1 cellular context compared by ENCODE assay signal in the genomic region with DNA sequence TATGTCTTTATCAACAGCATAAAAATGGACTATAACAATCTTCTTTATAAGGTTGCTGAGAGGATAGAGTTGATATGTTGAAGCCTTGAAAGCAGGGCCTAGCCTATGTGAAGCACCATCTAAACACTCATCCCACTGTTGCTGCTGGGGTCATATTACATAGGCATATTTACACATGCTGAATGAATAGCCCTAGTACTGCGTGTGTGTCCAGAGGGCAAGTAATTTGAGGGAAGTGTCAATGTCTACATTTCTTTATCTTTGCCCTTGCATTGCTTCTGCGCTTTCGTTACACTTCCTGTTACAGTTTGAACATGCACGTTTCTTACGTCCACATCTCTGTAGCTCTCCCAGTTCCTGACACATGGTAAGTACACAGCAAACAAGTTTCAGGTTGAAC.
TF ChIP-seq lines count a peak whose summit lies in the region.

No MANE protein-coding gene starts in this region.

TF ChIP-seq in HepG2, 621 proteins besides CTCF, POLR2A, EP300 and RAD21 (continued from another document and continues in another):
- TF ChIP-seq ZNF746 (CRISPR knock-in tag; IDR thresholded peaks at IDR 0.05) = no peak
- TF ChIP-seq GTF2F1 (IDR thresholded peaks at IDR 0.05; ENCODE audit: low read length) = no peak
- TF ChIP-seq, protein P1, sequence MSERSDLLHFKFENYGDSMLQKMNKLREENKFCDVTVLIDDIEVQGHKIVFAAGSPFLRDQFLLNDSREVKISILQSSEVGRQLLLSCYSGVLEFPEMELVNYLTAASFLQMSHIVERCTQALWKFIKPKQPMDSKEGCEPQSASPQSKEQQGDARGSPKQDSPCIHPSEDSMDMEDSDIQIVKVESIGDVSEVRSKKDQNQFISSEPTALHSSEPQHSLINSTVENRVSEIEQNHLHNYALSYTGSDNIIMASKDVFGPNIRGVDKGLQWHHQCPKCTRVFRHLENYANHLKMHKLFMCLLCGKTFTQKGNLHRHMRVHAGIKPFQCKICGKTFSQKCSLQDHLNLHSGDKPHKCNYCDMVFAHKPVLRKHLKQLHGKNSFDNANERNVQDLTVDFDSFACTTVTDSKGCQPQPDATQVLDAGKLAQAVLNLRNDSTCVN (CRISPR knock-in tag; IDR thresholded peaks at IDR 0.05; ENCODE audit: borderline replicate concordance) = no peak
- TF ChIP-seq, protein P2, sequence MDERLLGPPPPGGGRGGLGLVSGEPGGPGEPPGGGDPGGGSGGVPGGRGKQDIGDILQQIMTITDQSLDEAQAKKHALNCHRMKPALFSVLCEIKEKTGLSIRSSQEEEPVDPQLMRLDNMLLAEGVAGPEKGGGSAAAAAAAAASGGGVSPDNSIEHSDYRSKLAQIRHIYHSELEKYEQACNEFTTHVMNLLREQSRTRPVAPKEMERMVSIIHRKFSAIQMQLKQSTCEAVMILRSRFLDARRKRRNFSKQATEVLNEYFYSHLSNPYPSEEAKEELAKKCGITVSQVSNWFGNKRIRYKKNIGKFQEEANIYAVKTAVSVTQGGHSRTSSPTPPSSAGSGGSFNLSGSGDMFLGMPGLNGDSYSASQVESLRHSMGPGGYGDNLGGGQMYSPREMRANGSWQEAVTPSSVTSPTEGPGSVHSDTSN (CRISPR knock-in tag; IDR thresholded peaks at IDR 0.05) = no peak
- no peak for TF ChIP-seq ZNF296 (CRISPR knock-in tag; conservative IDR thresholded peaks at IDR 0.05)
- TF ChIP-seq, protein P3, sequence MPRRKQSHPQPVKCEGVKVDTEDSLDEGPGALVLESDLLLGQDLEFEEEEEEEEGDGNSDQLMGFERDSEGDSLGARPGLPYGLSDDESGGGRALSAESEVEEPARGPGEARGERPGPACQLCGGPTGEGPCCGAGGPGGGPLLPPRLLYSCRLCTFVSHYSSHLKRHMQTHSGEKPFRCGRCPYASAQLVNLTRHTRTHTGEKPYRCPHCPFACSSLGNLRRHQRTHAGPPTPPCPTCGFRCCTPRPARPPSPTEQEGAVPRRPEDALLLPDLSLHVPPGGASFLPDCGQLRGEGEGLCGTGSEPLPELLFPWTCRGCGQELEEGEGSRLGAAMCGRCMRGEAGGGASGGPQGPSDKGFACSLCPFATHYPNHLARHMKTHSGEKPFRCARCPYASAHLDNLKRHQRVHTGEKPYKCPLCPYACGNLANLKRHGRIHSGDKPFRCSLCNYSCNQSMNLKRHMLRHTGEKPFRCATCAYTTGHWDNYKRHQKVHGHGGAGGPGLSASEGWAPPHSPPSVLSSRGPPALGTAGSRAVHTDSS (CRISPR knock-in tag; conservative IDR thresholded peaks at IDR 0.05) = no peak
- TF ChIP-seq ZNF782 (CRISPR knock-in tag; IDR thresholded peaks at IDR 0.05; ENCODE audit: borderline replicate concordance) = no peak
- TF ChIP-seq, protein P4, sequence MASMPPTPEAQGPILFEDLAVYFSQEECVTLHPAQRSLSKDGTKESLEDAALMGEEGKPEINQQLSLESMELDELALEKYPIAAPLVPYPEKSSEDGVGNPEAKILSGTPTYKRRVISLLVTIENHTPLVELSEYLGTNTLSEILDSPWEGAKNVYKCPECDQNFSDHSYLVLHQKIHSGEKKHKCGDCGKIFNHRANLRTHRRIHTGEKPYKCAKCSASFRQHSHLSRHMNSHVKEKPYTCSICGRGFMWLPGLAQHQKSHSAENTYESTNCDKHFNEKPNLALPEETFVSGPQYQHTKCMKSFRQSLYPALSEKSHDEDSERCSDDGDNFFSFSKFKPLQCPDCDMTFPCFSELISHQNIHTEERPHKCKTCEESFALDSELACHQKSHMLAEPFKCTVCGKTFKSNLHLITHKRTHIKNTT (CRISPR knock-in tag; IDR thresholded peaks at IDR 0.05) = no peak
- no peak for TF ChIP-seq ZBTB3 (CRISPR knock-in tag; IDR thresholded peaks at IDR 0.05; ENCODE audit: borderline replicate concordance, low read depth)
- TF ChIP-seq, protein P5, sequence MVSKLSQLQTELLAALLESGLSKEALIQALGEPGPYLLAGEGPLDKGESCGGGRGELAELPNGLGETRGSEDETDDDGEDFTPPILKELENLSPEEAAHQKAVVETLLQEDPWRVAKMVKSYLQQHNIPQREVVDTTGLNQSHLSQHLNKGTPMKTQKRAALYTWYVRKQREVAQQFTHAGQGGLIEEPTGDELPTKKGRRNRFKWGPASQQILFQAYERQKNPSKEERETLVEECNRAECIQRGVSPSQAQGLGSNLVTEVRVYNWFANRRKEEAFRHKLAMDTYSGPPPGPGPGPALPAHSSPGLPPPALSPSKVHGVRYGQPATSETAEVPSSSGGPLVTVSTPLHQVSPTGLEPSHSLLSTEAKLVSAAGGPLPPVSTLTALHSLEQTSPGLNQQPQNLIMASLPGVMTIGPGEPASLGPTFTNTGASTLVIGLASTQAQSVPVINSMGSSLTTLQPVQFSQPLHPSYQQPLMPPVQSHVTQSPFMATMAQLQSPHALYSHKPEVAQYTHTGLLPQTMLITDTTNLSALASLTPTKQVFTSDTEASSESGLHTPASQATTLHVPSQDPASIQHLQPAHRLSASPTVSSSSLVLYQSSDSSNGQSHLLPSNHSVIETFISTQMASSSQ (IDR thresholded peaks at IDR 0.05; ENCODE audit: low read depth) = no peak
- TF ChIP-seq, protein P5 (CRISPR knock-in tag; IDR thresholded peaks at IDR 0.05; ENCODE audit: borderline replicate concordance) = no peak
- TF ChIP-seq HMG20B (CRISPR knock-in tag; conservative IDR thresholded peaks at IDR 0.05) = peak; percentile 55; the same call in 1 of the 2 replicates
- peak; percentile 49; the same call in 1 of the 2 replicates for TF ChIP-seq ZNF441 (CRISPR knock-in tag; IDR thresholded peaks at IDR 0.05; ENCODE audit: borderline replicate concordance)
- peak; percentile 87 for TF ChIP-seq MIER3 (CRISPR knock-in tag; IDR thresholded peaks at IDR 0.05; ENCODE audit: borderline replicate concordance)
- TF ChIP-seq KLF6 (CRISPR knock-in tag; IDR thresholded peaks at IDR 0.05) = no peak
- no peak for TF ChIP-seq TBL1XR1 (IDR thresholded peaks at IDR 0.05; ENCODE audit: borderline replicate concordance, low read length, partially characterized antibody)
- no peak for TF ChIP-seq CBFB (CRISPR knock-in tag; IDR thresholded peaks at IDR 0.05)
- peak; percentile 72; the same call in 1 of the 2 replicates for TF ChIP-seq ZNF614 (CRISPR knock-in tag; IDR thresholded peaks at IDR 0.05; ENCODE audit: borderline replicate concordance)
- no peak for TF ChIP-seq SP1 (IDR thresholded peaks at IDR 0.05)
- 0 out of 2 replicates have a peak, but pooled peaks have one; percentile 22 for TF ChIP-seq SP1 (CRISPR knock-in tag; IDR thresholded peaks at IDR 0.05)
- no peak for TF ChIP-seq MXD4 (CRISPR knock-in tag; IDR thresholded peaks at IDR 0.05)
- no peak for TF ChIP-seq ZNF124 (CRISPR knock-in tag; IDR thresholded peaks at IDR 0.05)
- TF ChIP-seq, protein P6, sequence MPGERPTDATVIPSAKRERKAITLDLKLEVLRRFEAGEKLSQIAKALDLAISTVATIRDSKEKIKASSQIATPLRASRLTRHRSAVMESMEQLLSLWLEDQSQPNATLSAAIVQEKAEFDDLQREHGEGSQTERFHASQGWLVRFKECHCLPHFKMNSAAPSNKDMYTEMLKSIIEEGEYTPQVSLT (CRISPR knock-in tag; IDR thresholded peaks at IDR 0.05; ENCODE audit: borderline replicate concordance, low read depth) = no peak
- TF ChIP-seq EED (CRISPR knock-in tag; IDR thresholded peaks at IDR 0.05) = no peak
- no peak for TF ChIP-seq ZNF749 (CRISPR knock-in tag; IDR thresholded peaks at IDR 0.05; ENCODE audit: borderline replicate concordance)
- TF ChIP-seq, protein P7, sequence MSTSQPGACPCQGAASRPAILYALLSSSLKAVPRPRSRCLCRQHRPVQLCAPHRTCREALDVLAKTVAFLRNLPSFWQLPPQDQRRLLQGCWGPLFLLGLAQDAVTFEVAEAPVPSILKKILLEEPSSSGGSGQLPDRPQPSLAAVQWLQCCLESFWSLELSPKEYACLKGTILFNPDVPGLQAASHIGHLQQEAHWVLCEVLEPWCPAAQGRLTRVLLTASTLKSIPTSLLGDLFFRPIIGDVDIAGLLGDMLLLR (CRISPR knock-in tag; IDR thresholded peaks at IDR 0.05) = no peak
- TF ChIP-seq KAT8 (CRISPR knock-in tag; IDR thresholded peaks at IDR 0.05) = no peak
- no peak for TF ChIP-seq ZNF674 (CRISPR knock-in tag; IDR thresholded peaks at IDR 0.05; ENCODE audit: low read depth)
- TF ChIP-seq ZSCAN20 (CRISPR knock-in tag; IDR thresholded peaks at IDR 0.05; ENCODE audit: borderline replicate concordance) = no peak
- TF ChIP-seq, protein P8, sequence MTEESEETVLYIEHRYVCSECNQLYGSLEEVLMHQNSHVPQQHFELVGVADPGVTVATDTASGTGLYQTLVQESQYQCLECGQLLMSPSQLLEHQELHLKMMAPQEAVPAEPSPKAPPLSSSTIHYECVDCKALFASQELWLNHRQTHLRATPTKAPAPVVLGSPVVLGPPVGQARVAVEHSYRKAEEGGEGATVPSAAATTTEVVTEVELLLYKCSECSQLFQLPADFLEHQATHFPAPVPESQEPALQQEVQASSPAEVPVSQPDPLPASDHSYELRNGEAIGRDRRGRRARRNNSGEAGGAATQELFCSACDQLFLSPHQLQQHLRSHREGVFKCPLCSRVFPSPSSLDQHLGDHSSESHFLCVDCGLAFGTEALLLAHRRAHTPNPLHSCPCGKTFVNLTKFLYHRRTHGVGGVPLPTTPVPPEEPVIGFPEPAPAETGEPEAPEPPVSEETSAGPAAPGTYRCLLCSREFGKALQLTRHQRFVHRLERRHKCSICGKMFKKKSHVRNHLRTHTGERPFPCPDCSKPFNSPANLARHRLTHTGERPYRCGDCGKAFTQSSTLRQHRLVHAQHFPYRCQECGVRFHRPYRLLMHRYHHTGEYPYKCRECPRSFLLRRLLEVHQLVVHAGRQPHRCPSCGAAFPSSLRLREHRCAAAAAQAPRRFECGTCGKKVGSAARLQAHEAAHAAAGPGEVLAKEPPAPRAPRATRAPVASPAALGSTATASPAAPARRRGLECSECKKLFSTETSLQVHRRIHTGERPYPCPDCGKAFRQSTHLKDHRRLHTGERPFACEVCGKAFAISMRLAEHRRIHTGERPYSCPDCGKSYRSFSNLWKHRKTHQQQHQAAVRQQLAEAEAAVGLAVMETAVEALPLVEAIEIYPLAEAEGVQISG (CRISPR knock-in tag; IDR thresholded peaks at IDR 0.05) = peak; percentile 43; the same call in 1 of the 2 replicates
- TF ChIP-seq ATF1 (CRISPR knock-in tag; IDR thresholded peaks at IDR 0.05) = 0 out of 2 replicates have a peak, but pooled peaks have one; percentile 48
- TF ChIP-seq, protein P9, sequence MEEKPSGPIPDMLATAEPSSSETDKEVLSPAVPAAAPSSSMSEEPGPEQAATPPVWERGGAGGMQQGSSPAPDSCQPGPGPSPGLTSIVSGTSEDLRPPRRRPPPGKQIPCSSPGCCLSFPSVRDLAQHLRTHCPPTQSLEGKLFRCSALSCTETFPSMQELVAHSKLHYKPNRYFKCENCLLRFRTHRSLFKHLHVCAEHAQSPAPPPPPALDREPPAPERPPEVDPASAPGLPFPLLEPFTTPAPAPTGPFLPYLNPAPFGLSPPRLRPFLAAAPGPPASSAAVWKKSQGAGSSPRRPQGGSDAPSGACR (CRISPR knock-in tag; IDR thresholded peaks at IDR 0.05) = no peak
- TF ChIP-seq, protein P10, sequence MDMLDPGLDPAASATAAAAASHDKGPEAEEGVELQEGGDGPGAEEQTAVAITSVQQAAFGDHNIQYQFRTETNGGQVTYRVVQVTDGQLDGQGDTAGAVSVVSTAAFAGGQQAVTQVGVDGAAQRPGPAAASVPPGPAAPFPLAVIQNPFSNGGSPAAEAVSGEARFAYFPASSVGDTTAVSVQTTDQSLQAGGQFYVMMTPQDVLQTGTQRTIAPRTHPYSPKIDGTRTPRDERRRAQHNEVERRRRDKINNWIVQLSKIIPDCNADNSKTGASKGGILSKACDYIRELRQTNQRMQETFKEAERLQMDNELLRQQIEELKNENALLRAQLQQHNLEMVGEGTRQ (IDR thresholded peaks at IDR 0.05; ENCODE audit: low read depth, low read length) = no peak
- TF ChIP-seq, protein P10 (CRISPR knock-in tag; IDR thresholded peaks at IDR 0.05; ENCODE audit: borderline replicate concordance) = no peak
- peak; percentile 87 for TF ChIP-seq SOX5 (CRISPR knock-in tag; IDR thresholded peaks at IDR 0.05; ENCODE audit: borderline replicate concordance)
- TF ChIP-seq, protein P11, sequence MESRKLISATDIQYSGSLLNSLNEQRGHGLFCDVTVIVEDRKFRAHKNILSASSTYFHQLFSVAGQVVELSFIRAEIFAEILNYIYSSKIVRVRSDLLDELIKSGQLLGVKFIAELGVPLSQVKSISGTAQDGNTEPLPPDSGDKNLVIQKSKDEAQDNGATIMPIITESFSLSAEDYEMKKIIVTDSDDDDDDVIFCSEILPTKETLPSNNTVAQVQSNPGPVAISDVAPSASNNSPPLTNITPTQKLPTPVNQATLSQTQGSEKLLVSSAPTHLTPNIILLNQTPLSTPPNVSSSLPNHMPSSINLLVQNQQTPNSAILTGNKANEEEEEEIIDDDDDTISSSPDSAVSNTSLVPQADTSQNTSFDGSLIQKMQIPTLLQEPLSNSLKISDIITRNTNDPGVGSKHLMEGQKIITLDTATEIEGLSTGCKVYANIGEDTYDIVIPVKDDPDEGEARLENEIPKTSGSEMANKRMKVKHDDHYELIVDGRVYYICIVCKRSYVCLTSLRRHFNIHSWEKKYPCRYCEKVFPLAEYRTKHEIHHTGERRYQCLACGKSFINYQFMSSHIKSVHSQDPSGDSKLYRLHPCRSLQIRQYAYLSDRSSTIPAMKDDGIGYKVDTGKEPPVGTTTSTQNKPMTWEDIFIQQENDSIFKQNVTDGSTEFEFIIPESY (CRISPR knock-in tag; IDR thresholded peaks at IDR 0.05) = peak; percentile 26; the same call in 1 of the 2 replicates
- peak; percentile 83 for TF ChIP-seq RARA (CRISPR knock-in tag; IDR thresholded peaks at IDR 0.05)
- no peak for TF ChIP-seq DMAP1 (CRISPR knock-in tag; IDR thresholded peaks at IDR 0.05)
- TF ChIP-seq ZNF33A (CRISPR knock-in tag; IDR thresholded peaks at IDR 0.05; ENCODE audit: borderline replicate concordance) = no peak
